Comparison of ENCODE assay signal across 22 cellular contexts in the genomic region with DNA sequence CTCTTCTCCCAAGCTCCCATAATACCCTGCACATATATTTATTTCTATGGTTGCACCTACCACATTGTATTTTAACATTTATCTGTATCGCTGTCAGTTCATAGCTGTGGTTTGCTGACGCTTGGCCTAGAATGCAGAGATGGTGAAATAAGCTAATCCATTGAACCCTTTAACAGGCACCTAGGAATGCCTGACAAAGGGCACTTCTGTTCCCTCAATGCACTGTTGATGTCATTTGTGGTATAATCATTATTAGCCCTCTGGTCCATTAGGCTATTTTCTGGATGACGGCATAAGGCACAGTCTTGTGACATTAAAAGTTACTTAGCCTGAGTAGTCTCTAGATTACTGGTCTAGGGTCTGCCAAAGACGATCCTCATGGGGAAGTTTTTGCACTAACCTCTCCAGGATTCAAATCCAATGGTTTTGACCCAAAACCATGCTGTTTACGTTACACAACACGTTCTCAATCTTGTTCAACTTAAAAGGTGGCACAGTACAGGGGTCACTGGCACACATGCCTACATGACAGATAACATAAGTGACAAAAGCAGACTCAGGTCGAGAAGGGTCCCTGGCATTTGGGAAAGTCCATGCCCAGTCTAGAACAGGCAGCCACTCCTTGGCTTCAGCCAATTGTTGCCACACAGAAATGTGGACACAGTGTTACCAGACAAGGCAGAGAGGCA. TPM values are rescaled to one million over a fixed set of nuclear protein-coding genes. Genes with fewer than 3 reads are reported as not detected.
DNase-seq lines count a peak whose midpoint lies in the region; ATAC-seq lines count a peak whose summit lies in the region.
"Had no signal": no experiment of that assay in that cellular context is flagged by ENCODE, and none has a peak within 500 bp of the region (broad histone marks: within the 10 kb centered on the region; RNA-seq: fewer than 3 reads in every experiment).

No MANE protein-coding gene starts in this region.

- CTCF ChIA-PET in activated naive CD4-positive, alpha-beta T cell treated with anti-CD3 and anti-CD28 coated beads, Interleukin-2, amount 10 ng/mL, durations not matched to agents 7 days and 5 days (lab: Charles Lee): no interaction called here
- CTCF ChIA-PET in T-cell (lab: Charles Lee): interaction anchor here in 1 of 2 donors (0.6 kb wide), 1 partner anchor 487 kb away, joined by 5 read pairs; no protein-coding TSS in a partner anchor

- H3K27me3 Mint-ChIP-seq in activated naive CD4-positive, alpha-beta T cell treated with anti-CD3 and anti-CD28 coated beads, Interleukin-2, amount 10 ng/mL, durations not matched to agents 7 days and 5 days: peaks cover 4% of the 10 kb centered on the region
- no peaks in the 10 kb centered on the region for H3K27me3 Mint-ChIP-seq in T-cell
- no peaks in the 10 kb centered on the region for H3K27me3 Mint-ChIP-seq in effector memory CD8-positive, alpha-beta T cell
- H3K27me3 Mint-ChIP-seq in stimulated activated naive B cell treated with anti-CD40 and anti-IgM and Interleukin-4, amounts not matched to agents 10 μg/mL and 1 μg/mL and 100 μg/mL, for 72 hours: no peaks in the 10 kb centered on the region

- ATAC-seq in T-cell (replicated peaks in 1 of 4) (no peak), GM21619 (IDR thresholded peaks at IDR 0.05; ENCODE audit: unreplicated experiment) (no peak)
- ATAC-seq in effector memory CD8-positive, alpha-beta T cell (replicated peaks): no peak
- ATAC-seq in stimulated activated naive B cell treated with anti-CD40 and anti-IgM and Interleukin-4, amounts not matched to agents 10 μg/mL and 1 μg/mL and 100 μg/mL, for 72 hours (replicated peaks): no peak
- ATAC-seq: esophagus mucosa, GM12878, pancreas, Right ventricle myocardium inferior had no signal

- peaks cover 30% of the 10 kb centered on the region for H3K4me1 Mint-ChIP-seq in activated naive CD4-positive, alpha-beta T cell treated with anti-CD3 and anti-CD28 coated beads, Interleukin-2, amount 10 ng/mL, durations not matched to agents 7 days and 5 days
- H3K4me1 Mint-ChIP-seq in T-cell: peaks cover 51 to 58% (median 52%) of the 10 kb centered on the region in 3 donors
- H3K4me1 Mint-ChIP-seq in effector memory CD8-positive, alpha-beta T cell (ENCODE audit: low read depth in 2 of 2): peaks cover 12 to 38% of the 10 kb centered on the region in 2 donors
- peaks cover 13 to 27% of the 10 kb centered on the region in 2 donors for H3K4me1 Mint-ChIP-seq in stimulated activated naive B cell treated with anti-CD40 and anti-IgM and Interleukin-4, amounts not matched to agents 10 μg/mL and 1 μg/mL and 100 μg/mL, for 72 hours

- H3K27ac Mint-ChIP-seq in activated naive CD4-positive, alpha-beta T cell treated with anti-CD3 and anti-CD28 coated beads, Interleukin-2, amount 10 ng/mL, durations not matched to agents 7 days and 5 days: no peak overlapping the region
- H3K27ac Mint-ChIP-seq in T-cell: peak overlapping the region; percentile 96 to 98
- H3K27ac Mint-ChIP-seq in effector memory CD8-positive, alpha-beta T cell: peak overlapping the region in 1 of 2 donors; percentile 97
- peak overlapping the region; percentile 44 for H3K27ac Mint-ChIP-seq in stimulated activated naive B cell treated with anti-CD40 and anti-IgM and Interleukin-4, amounts not matched to agents 10 μg/mL and 1 μg/mL and 100 μg/mL, for 72 hours

- no peaks in the 10 kb centered on the region for H3K9me3 Mint-ChIP-seq in activated naive CD4-positive, alpha-beta T cell treated with anti-CD3 and anti-CD28 coated beads, Interleukin-2, amount 10 ng/mL, durations not matched to agents 7 days and 5 days
- no peaks in the 10 kb centered on the region for H3K9me3 Mint-ChIP-seq in T-cell
- no peaks in the 10 kb centered on the region for H3K9me3 Mint-ChIP-seq in effector memory CD8-positive, alpha-beta T cell
- no peaks in the 10 kb centered on the region for H3K9me3 Mint-ChIP-seq in stimulated activated naive B cell treated with anti-CD40 and anti-IgM and Interleukin-4, amounts not matched to agents 10 μg/mL and 1 μg/mL and 100 μg/mL, for 72 hours

- peaks cover 22% of the 10 kb centered on the region for H3K36me3 Mint-ChIP-seq in activated naive CD4-positive, alpha-beta T cell treated with anti-CD3 and anti-CD28 coated beads, Interleukin-2, amount 10 ng/mL, durations not matched to agents 7 days and 5 days
- no peaks in the 10 kb centered on the region for H3K36me3 Mint-ChIP-seq in T-cell
- H3K36me3 Mint-ChIP-seq in effector memory CD8-positive, alpha-beta T cell (ENCODE audit: insufficient read depth): peaks cover 17% of the 10 kb centered on the region
- H3K36me3 Mint-ChIP-seq in stimulated activated naive B cell treated with anti-CD40 and anti-IgM and Interleukin-4, amounts not matched to agents 10 μg/mL and 1 μg/mL and 100 μg/mL, for 72 hours: peaks cover 0 to 1% of the 10 kb centered on the region in 2 donors

- DNase-seq in activated naive CD4-positive, alpha-beta T cell treated with anti-CD3 and anti-CD28 coated beads, Interleukin-2, amount 10 ng/mL, durations not matched to agents 7 days and 5 days: no peak
- no peak for DNase-seq in activated naive CD4-positive, alpha-beta T cell treated with Interleukin-2 at 50 U/mL for 16 hours
- no peak for DNase-seq in T-cell
- no peak for DNase-seq in effector memory CD8-positive, alpha-beta T cell
- DNase-seq in stimulated activated naive B cell treated with anti-CD40 and anti-IgM and Interleukin-4, amounts not matched to agents 10 μg/mL and 1 μg/mL and 100 μg/mL, for 72 hours: no peak
- DNase-seq in NCI-H146 (lab: John Stamatoyannopoulos, UW): no peak
- DNase-seq in NCI-H1694 treated with DMSO at 0.1 percent for 48 hours (lab: John Stamatoyannopoulos, UW): no peak
- DNase-seq: activated CD4-positive, alpha-beta T cell treated with anti-CD3 and anti-CD28 coated beads, Interleukin-2, amount 50 U/mL, for 48 hours; activated effector memory CD4-positive, alpha-beta T cell treated with Interleukin-2 at 50 U/mL for 16 hours; DMS79; mammary epithelial cell; MV-4-11; NCI-H187; NCI-H748 treated with DMSO at 0.1 percent for 48 hours; pancreas; sigmoid colon; SW 1271; thyroid gland had no signal

- H3K4me3 Mint-ChIP-seq in activated naive CD4-positive, alpha-beta T cell treated with anti-CD3 and anti-CD28 coated beads, Interleukin-2, amount 10 ng/mL, durations not matched to agents 7 days and 5 days: peak overlapping the region; percentile 95
- peak overlapping the region; percentile 93 to 96 (median 95) for H3K4me3 Mint-ChIP-seq in T-cell
- peak overlapping the region; percentile 10 to 97 for H3K4me3 Mint-ChIP-seq in effector memory CD8-positive, alpha-beta T cell
- H3K4me3 Mint-ChIP-seq in stimulated activated naive B cell treated with anti-CD40 and anti-IgM and Interleukin-4, amounts not matched to agents 10 μg/mL and 1 μg/mL and 100 μg/mL, for 72 hours: no peak overlapping the region

- POLR2A ChIA-PET in T-cell (lab: Charles Lee): no interaction called here

RNA-seq across cellular contexts. Expression of a gene that starts 2.1 kb away (rescaled TPM):
- 100 to 1,000 TPM; 198 to 233 (median 205) TPM for total RNA-seq in T-cell

RNA-seq across cellular contexts. Expression of a gene that starts 26.5 kb away (rescaled TPM):
- 10 to 100 TPM; 45.6 to 66.2 (median 58.2) TPM for total RNA-seq in T-cell

Comparison
In these comparisons a context has a peak if more than half of its experiments do, and no peak if none do; other contexts are left out.
1. H3K4me3 Mint-ChIP-seq: peak in activated naive CD4-positive, alpha-beta T cell treated with anti-CD3 and anti-CD28 coated beads, Interleukin-2, amount 10 ng/mL, durations not matched to agents 7 days and 5 days (single experiment), T-cell (3 of 3) and effector memory CD8-positive, alpha-beta T cell (2 of 2); none in stimulated activated naive B cell treated with anti-CD40 and anti-IgM and Interleukin-4, amounts not matched to agents 10 μg/mL and 1 μg/mL and 100 μg/mL, for 72 hours (0 of 2).